8 cellular contexts compared by ENCODE assay signal in genomic region chr10:102119417-102120141, GRCh38. TPM values are rescaled to one million over a fixed set of nuclear protein-coding genes. Genes with fewer than 3 reads are reported as not detected.
DNase-seq lines count a peak whose midpoint lies in the region; ATAC-seq and TF ChIP-seq lines count a peak whose summit lies in the region.

No MANE protein-coding gene starts in this region.

- peaks cover 61% of the 10 kb centered on the region for H3K4me1 Mint-ChIP-seq in activated T-cell treated with anti-CD3 and anti-CD28 coated beads, Interleukin-2, amount 50 U/mL, for 72 hours (ENCODE audit: low read depth)

- H3K9me3 ChIP-seq in muscle layer of duodenum (ENCODE audit: control insufficient read depth in 1 of 2, low read length in 2 of 2) = no peaks in the 10 kb centered on the region
- no peaks in the 10 kb centered on the region for H3K9me3 ChIP-seq in suprapubic skin

- POLR2A ChIA-PET in GM10248 (lab: Yijun Ruan, JAX) = no interaction called here

- H3K4me3 Mint-ChIP-seq in activated T-cell treated with anti-CD3 and anti-CD28 coated beads, Interleukin-2, amount 50 U/mL, for 72 hours = peak overlapping the region; percentile 96

- TF ChIP-seq POLR2A in suprapubic skin (IDR thresholded peaks at IDR 0.05) = peak in 1 of 2 donors; percentile 13

- under 1% methylated on average over 15 of the region's 22 CpGs for WGBS in suprapubic skin

- no peaks in the 10 kb centered on the region for H3K9me3 Mint-ChIP-seq in activated T-cell treated with anti-CD3 and anti-CD28 coated beads, Interleukin-2, amount 50 U/mL, for 72 hours

- peak; percentile 17 to 19 for ATAC-seq in activated T-cell treated with anti-CD3 and anti-CD28 coated beads, Interleukin-2, amount 50 U/mL, for 72 hours (replicated peaks in 1 of 2)
- no peak for ATAC-seq in HG03139 (IDR thresholded peaks at IDR 0.05; ENCODE audit: unreplicated experiment)

- H3K4me1 ChIP-seq in muscle layer of duodenum (ENCODE audit: control insufficient read depth in 1 of 2, insufficient read depth in 2 of 2, low read length in 2 of 2) (peaks cover 34 to 42% of the 10 kb centered on the region in 2 donors), suprapubic skin (peaks cover 61% of the 10 kb centered on the region)

- peak overlapping the region; percentile 66 for H3K27ac Mint-ChIP-seq in activated T-cell treated with anti-CD3 and anti-CD28 coated beads, Interleukin-2, amount 50 U/mL, for 72 hours

- no peaks in the 10 kb centered on the region for H3K27me3 Mint-ChIP-seq in activated T-cell treated with anti-CD3 and anti-CD28 coated beads, Interleukin-2, amount 50 U/mL, for 72 hours (ENCODE audit: low read depth)

- peak overlapping the region; percentile 70 to 83 for H3K4me3 ChIP-seq in muscle layer of duodenum (ENCODE audit: low read depth in 1 of 2, low read length in 2 of 2)
- peak overlapping the region; percentile 73 for H3K4me3 ChIP-seq in suprapubic skin

- CTCF ChIA-PET in GM10248 (lab: Yijun Ruan, JAX) = interaction anchor here (0.9 to 3.8 kb wide), 8 partner anchors 10 to 301 kb away, joined by 3 to 21 read pairs (median 4); partner anchors contain the start of genes OGA and PPRC1

- TF ChIP-seq EP300 in suprapubic skin (IDR thresholded peaks at IDR 0.05) = no peak

- peaks cover 0 to 1% of the 10 kb centered on the region in 2 donors for H3K36me3 Mint-ChIP-seq in activated T-cell treated with anti-CD3 and anti-CD28 coated beads, Interleukin-2, amount 50 U/mL, for 72 hours (ENCODE audit: insufficient read depth in 2 of 2)

- DNase-seq in 8988T (peak; percentile 75), GM10248 (ENCODE audit: extremely low spot score) (peak; percentile 82), NCI-H226 (peak; percentile 66), fibroblast of gingiva (ENCODE audit: low read depth) (peak; percentile 70), suprapubic skin (ENCODE audit: low spot score in 2 of 2) (peak; percentile 85 to 87)
- DNase-seq in activated T-cell treated with anti-CD3 and anti-CD28 coated beads, Interleukin-2, amount 50 U/mL, for 72 hours = peak; percentile 63 to 65

- H3K27ac ChIP-seq in muscle layer of duodenum (ENCODE audit: low read length) (peak overlapping the region; percentile 85), suprapubic skin (peak overlapping the region; percentile 98)

- H3K27me3 ChIP-seq in muscle layer of duodenum (ENCODE audit: low read depth, low read length) (no peaks in the 10 kb centered on the region), suprapubic skin (no peaks in the 10 kb centered on the region)

- H3K36me3 ChIP-seq in muscle layer of duodenum (ENCODE audit: control insufficient read depth in 1 of 2, insufficient read depth in 2 of 2, low read length in 2 of 2) (peaks cover 0 to 3% of the 10 kb centered on the region in 2 donors), suprapubic skin (no peaks in the 10 kb centered on the region)

- TF ChIP-seq CTCF in GM10248 (IDR thresholded peaks at IDR 0.05; ENCODE audit: control extremely low read depth, extremely low read depth, low read depth, missing control alignments) = no peak
- no peak for TF ChIP-seq CTCF in suprapubic skin (IDR thresholded peaks at IDR 0.05)

RNA-seq across cellular contexts. Expression of gene LDB1, which starts 0.6 kb away (rescaled TPM):
- total RNA-seq in activated T-cell treated with anti-CD3 and anti-CD28 coated beads, Interleukin-2, amount 50 U/mL, for 72 hours = 10 to 100 TPM; 65.1 to 71.2 TPM
- total RNA-seq in suprapubic skin = 100 to 1,000 TPM in 2 of 4 donors, 10 to 100 TPM in 2; 62.0 to 217 (median 96.0) TPM

RNA-seq across cellular contexts. Expression of gene PPRC1, which starts 13.3 kb away (rescaled TPM):
- 10 to 100 TPM; 42.6 to 51.4 TPM for total RNA-seq in activated T-cell treated with anti-CD3 and anti-CD28 coated beads, Interleukin-2, amount 50 U/mL, for 72 hours
- total RNA-seq in suprapubic skin = 10 to 100 TPM; 42.6 to 80.0 (median 55.2) TPM

RNA-seq across cellular contexts. Expression of gene NOLC1, which starts 32.6 kb away (rescaled TPM):
- 100 to 1,000 TPM in 1 of 2 donors, 10 to 100 TPM in 1; 98.2 to 124 TPM for total RNA-seq in activated T-cell treated with anti-CD3 and anti-CD28 coated beads, Interleukin-2, amount 50 U/mL, for 72 hours
- total RNA-seq in suprapubic skin = 10 to 100 TPM; 47.8 to 94.9 (median 77.9) TPM

RNA-seq across cellular contexts. Expression of gene HPS6, which starts 54.4 kb away (rescaled TPM):
- 10 to 100 TPM; 11.8 to 14.0 TPM for total RNA-seq in activated T-cell treated with anti-CD3 and anti-CD28 coated beads, Interleukin-2, amount 50 U/mL, for 72 hours
- 10 to 100 TPM; 23.6 to 43.2 (median 31.3) TPM for total RNA-seq in suprapubic skin
